8 cellular contexts compared by ENCODE assay signal in the genomic region with DNA sequence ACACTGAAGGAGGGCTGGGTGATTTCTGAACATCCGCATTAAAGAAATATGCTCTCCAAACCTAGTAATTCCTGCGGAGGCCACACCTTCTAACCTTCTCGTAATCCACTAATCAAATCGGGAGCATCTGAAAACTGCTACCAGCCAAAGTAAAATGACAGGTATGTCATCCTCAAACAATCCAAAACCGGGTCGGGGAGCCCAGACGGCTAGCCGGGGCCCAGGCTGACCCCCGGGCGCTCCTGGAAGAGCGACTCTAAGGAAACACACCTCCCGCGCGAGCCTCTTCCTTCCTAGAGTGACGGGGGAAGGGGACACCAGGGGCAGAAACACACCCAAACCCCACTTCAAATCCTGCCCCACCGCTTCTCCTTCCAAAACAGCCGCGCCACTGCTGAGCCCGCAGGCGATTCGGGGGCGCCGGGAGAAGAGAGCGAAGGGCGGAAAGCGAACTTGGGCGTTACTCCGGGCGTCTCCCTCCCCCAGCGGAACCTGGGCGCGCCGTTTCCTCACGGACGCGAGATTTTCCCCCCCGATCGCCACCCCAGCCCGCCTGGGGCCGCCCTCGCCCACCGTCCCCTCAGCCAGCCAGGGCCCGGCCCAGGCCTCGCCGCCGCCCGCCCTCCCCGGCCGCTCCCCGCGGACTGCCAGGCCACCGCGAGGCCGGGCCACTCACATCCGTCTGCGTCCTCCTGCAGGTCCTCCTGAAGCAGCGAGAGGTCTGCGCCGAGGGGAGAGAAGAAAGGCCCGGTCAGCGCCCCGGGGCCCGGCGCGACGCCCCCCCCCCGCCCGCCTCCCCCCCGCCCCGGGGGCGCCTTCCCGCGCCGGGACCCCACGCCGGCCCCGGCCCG. TPM values are rescaled to one million over a fixed set of nuclear protein-coding genes. Genes with fewer than 3 reads are reported as not detected.
DNase-seq lines count a peak whose midpoint lies in the region; ATAC-seq and TF ChIP-seq lines count a peak whose summit lies in the region.

No MANE protein-coding gene starts in this region.

- peak overlapping the region; percentile 92 for H3K4me3 Mint-ChIP-seq in progenitor cell of endocrine pancreas (ENCODE audit: low read depth)

- H3K9ac ChIP-seq in HUES6 (ENCODE audit: low read length) (peak overlapping the region; percentile 86), SU-DHL-6 (ENCODE audit: low read length) (peak overlapping the region; percentile 79)

- H3K9me3 Mint-ChIP-seq in progenitor cell of endocrine pancreas (ENCODE audit: low read depth) = no peaks in the 10 kb centered on the region

- H3K4me1 Mint-ChIP-seq in progenitor cell of endocrine pancreas (ENCODE audit: low read depth) = peaks cover 38% of the 10 kb centered on the region

- DNase-seq in DMS 273 treated with DMSO at 0.1 percent for 48 hours (lab: John Stamatoyannopoulos, UW) = peak; percentile 15
- DNase-seq in amygdala (lab: John Stamatoyannopoulos, UW) = peak in 40 of 56 donors; percentile 4 to 68 (median 41)
- DNase-seq in right cardiac atrium = peak; percentile 80 to 90 (median 88)
- DNase-seq in progenitor cell of endocrine pancreas (ENCODE audit: low spot score, unreplicated experiment) = peak; percentile 48
- no peak for DNase-seq in DMS153 treated with DMSO at 0.1 percent for 48 hours (lab: John Stamatoyannopoulos, UW; ENCODE audit: unreplicated experiment)

- peaks cover 9% of the 10 kb centered on the region for H3K36me3 Mint-ChIP-seq in progenitor cell of endocrine pancreas (ENCODE audit: insufficient read depth)

- H3K9me2 ChIP-seq in SU-DHL-6 (replicated peaks; ENCODE audit: insufficient read depth, low read length) = no peaks in the 10 kb centered on the region

- peaks cover 14% of the 10 kb centered on the region for H3F3A ChIP-seq in SU-DHL-6 (ENCODE audit: insufficient read depth)

- H3K9me3 ChIP-seq in HUES6 (ENCODE audit: control insufficient read depth, insufficient read depth, low read depth, low read length) = no peaks in the 10 kb centered on the region
- H3K9me3 ChIP-seq in SU-DHL-6 (ENCODE audit: insufficient read depth, low read length) = no peaks in the 10 kb centered on the region
- H3K9me3 ChIP-seq in right cardiac atrium (ENCODE audit: control insufficient read depth, low read length) = no peaks in the 10 kb centered on the region

- peak overlapping the region; percentile 82 for H2AFZ ChIP-seq in SU-DHL-6 (ENCODE audit: low read depth, low read length, severe bottlenecking)

- TF ChIP-seq CTCF in SU-DHL-6 (IDR thresholded peaks at IDR 0.05; ENCODE audit: insufficient read depth, low read length, poor library complexity, severe bottlenecking) = no peak
- peak; percentile 18 for TF ChIP-seq CTCF in progenitor cell of endocrine pancreas (IDR thresholded peaks at IDR 0.05; ENCODE audit: unreplicated experiment)

- H4K20me1 ChIP-seq in SU-DHL-6 (ENCODE audit: low read depth, low read length) = 0 out of 2 replicates have a peak, but pooled peaks cover 5% of the 10 kb centered on the region

- peak overlapping the region; percentile 95 for H3K27ac Mint-ChIP-seq in progenitor cell of endocrine pancreas

- H3K27ac ChIP-seq in HUES6 (ENCODE audit: low read depth, low read length) = peak overlapping the region; percentile 77
- peak overlapping the region; percentile 45 for H3K27ac ChIP-seq in SU-DHL-6 (ENCODE audit: low read depth, low read length)
- H3K27ac ChIP-seq in right cardiac atrium (ENCODE audit: low read length) = peak overlapping the region; percentile 98

- H3K79me2 ChIP-seq in SU-DHL-6 (ENCODE audit: insufficient read depth, low read length) = peaks cover 27% of the 10 kb centered on the region

- under 1% methylated on average over 77 of the region's 78 CpGs for WGBS in right cardiac atrium

- ATAC-seq in GM21381 (IDR thresholded peaks at IDR 0.05; ENCODE audit: unreplicated experiment) (peak; percentile 40), right cardiac atrium (peak; percentile 75 to 87)

- H3K4me3 ChIP-seq in HUES6 (ENCODE audit: low read depth, low read length) = peak overlapping the region; percentile 94
- H3K4me3 ChIP-seq in SU-DHL-6 (ENCODE audit: insufficient read depth, low read length, poor library complexity, severe bottlenecking) = peak overlapping the region; percentile 91
- peak overlapping the region; percentile 99 for H3K4me3 ChIP-seq in right cardiac atrium (ENCODE audit: low read length)

- H3K4me1 ChIP-seq in HUES6 (ENCODE audit: control insufficient read depth, insufficient read depth, low read length) = peaks cover 27% of the 10 kb centered on the region
- H3K4me1 ChIP-seq in right cardiac atrium (ENCODE audit: control insufficient read depth, insufficient read depth, low read length) = peaks cover 5% of the 10 kb centered on the region

- no peaks in the 10 kb centered on the region for H3K27me3 Mint-ChIP-seq in progenitor cell of endocrine pancreas

- intact Hi-C loops in right cardiac atrium (cut with DNase I) = loop anchor here in 1 of 4 donors (10.0 kb wide), 1 partner anchor 351 kb away; no protein-coding TSS in a partner anchor

- H3K36me3 ChIP-seq in HUES6 (ENCODE audit: control insufficient read depth, insufficient read depth, low read length) (peaks cover 13% of the 10 kb centered on the region), SU-DHL-6 (ENCODE audit: low read length) (peaks cover 6% of the 10 kb centered on the region; the same call in 1 of the 2 replicates)

- H3K27me3 ChIP-seq in HUES6 (ENCODE audit: control insufficient read depth, insufficient read depth, low read length) (no peaks in the 10 kb centered on the region), SU-DHL-6 (ENCODE audit: low read length) (no peaks in the 10 kb centered on the region), right cardiac atrium (ENCODE audit: control insufficient read depth, insufficient read depth) (no peaks in the 10 kb centered on the region)

- H3K4me2 ChIP-seq in SU-DHL-6 (ENCODE audit: low read depth, low read length, poor library complexity, severe bottlenecking) = peak overlapping the region; percentile 88

RNA-seq across cellular contexts. Expression of a gene that starts 0.6 kb away (rescaled TPM):
- total RNA-seq in right cardiac atrium = 10 to 100 TPM; 56.9 to 95.8 (median 65.3) TPM
- 18.8 TPM for polyA plus RNA-seq in right cardiac atrium
- 169 and 180 TPM in 2 replicates for total RNA-seq in progenitor cell of endocrine pancreas

Comparison
In these comparisons a context has a peak if more than half of its experiments do, and no peak if none do; other contexts are left out.
1. H3K27ac ChIP-seq: peak in every context shown above with its lines; median percentile 98 in right cardiac atrium; 77 in HUES6; 45 in SU-DHL-6.